8 cellular contexts compared by ENCODE assay signal in the genomic region with DNA sequence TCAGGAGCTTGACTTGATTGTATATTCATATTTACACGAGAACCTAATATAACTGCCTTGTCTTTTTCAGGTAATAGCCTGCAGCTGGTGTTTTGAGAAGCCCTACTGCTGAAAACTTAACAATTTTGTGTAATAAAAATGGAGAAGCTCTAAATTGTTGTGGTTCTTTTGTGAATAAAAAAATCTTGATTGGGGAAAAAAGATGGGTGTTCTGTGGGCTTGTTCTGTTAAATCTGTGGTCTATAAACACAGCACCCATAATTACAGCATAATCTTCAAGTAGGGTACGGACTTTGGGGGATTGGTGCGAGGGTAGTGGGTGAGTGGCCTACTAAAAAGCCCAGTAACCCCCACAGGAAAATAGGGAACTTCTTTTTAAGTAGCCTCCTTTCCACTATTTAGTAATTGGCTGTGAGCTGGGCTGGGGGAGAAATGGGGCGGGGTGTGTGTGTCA. TPM values are rescaled to one million over a fixed set of nuclear protein-coding genes. Genes with fewer than 3 reads are reported as not detected.
DNase-seq lines count a peak whose midpoint lies in the region; ATAC-seq, FAIRE-seq and TF ChIP-seq lines count a peak whose summit lies in the region.

No MANE protein-coding gene starts in this region.

- H3K27me3 ChIP-seq in H1 (replicated peaks in 1 of 4; ENCODE audit: control insufficient read depth in 3 of 4, extremely low read depth in 1 of 4, insufficient read depth in 3 of 4, low read length in 3 of 4), result no peaks in the 10 kb centered on the region
- no peaks in the 10 kb centered on the region for H3K27me3 ChIP-seq in rectal smooth muscle tissue (ENCODE audit: control insufficient read depth, insufficient read depth, low read length)

- H2AFZ ChIP-seq in H1 (ENCODE audit: low read length), result no peak overlapping the region

- H3K36me3 ChIP-seq in H1 (ENCODE audit: control insufficient read depth in 2 of 4, insufficient read depth in 4 of 4, low read length in 3 of 4), result peaks cover 39 to 54% (median 47%) of the 10 kb centered on the region in 4 experiments
- peaks cover 40% of the 10 kb centered on the region for H3K36me3 ChIP-seq in rectal smooth muscle tissue (ENCODE audit: control insufficient read depth, insufficient read depth, low read length)

- CTCF ChIA-PET in H1 (lab: Charles Lee; ENCODE audit: partially characterized antibody), result interaction anchor here (1.0 to 29.0 kb wide), 8 partner anchors 12 to 139 kb away, joined by 3 to 809 read pairs (median 4); a partner anchor contains a TSS

- H2AK5ac ChIP-seq in H1 (ENCODE audit: low read depth, low read length), result no peak overlapping the region

- no peak overlapping the region for H2BK5ac ChIP-seq in H1 (ENCODE audit: low read depth, low read length)

- H2BK20ac ChIP-seq in H1 (ENCODE audit: low read length), result no peak overlapping the region

- 90% methylated on average over 4 of the region's 4 CpGs; no CpG with 5 or more reads in 1 of the 2 experiments for WGBS in H1 (ENCODE audit: extremely low coverage in 1 of 2, insufficient coverage in 1 of 2, insufficient read length in 1 of 2, insufficient replicate concordance in 2 of 2, low coverage in 1 of 2, low lambda C conversion rate in 2 of 2, missing lambda C conversion rate in 1 of 2), 2 experiments

- no peak for TF ChIP-seq POLR2A in NB4 (IDR thresholded peaks at IDR 0.05; ENCODE audit: extremely low read depth, insufficient read length)
- no peak for TF ChIP-seq POLR2A in H1 (IDR thresholded peaks at IDR 0.05; ENCODE audit: control extremely low read depth in 1 of 2, low read depth in 2 of 2, low read length in 2 of 2)

- H3K79me1 ChIP-seq in H1 (ENCODE audit: low read depth, low read length), result no peaks in the 10 kb centered on the region

- no peak for FAIRE-seq in H1 (lab: Jason Lieb, UNC)

- no peak for TF ChIP-seq CTCF in NB4 (IDR thresholded peaks at IDR 0.05; ENCODE audit: low read depth, low read length)
- TF ChIP-seq CTCF in H1 (IDR thresholded peaks at IDR 0.05; ENCODE audit: control extremely low read depth in 1 of 3, insufficient read depth in 1 of 3, low read depth in 1 of 3, low read length in 3 of 3), result no peak

- H3K27ac ChIP-seq in H1 (ENCODE audit: low read depth, low read length), result no peak overlapping the region
- H3K27ac ChIP-seq in rectal smooth muscle tissue (ENCODE audit: low read depth, low read length), result peak overlapping the region; percentile 100

- H3K9me3 ChIP-seq in H1 (ENCODE audit: insufficient read depth in 2 of 2, low read depth in 1 of 2, low read length in 1 of 2), result no peaks in the 10 kb centered on the region

- H2BK120ac ChIP-seq in H1 (replicated peaks; ENCODE audit: low read depth, low read length), result no peak overlapping the region

- ATAC-seq in GM18520 (IDR thresholded peaks at IDR 0.05; ENCODE audit: unreplicated experiment) (peak; percentile 1), GM18519 (IDR thresholded peaks at IDR 0.05; ENCODE audit: low FRiP score, unreplicated experiment) (no peak), GM19455 (IDR thresholded peaks at IDR 0.05; ENCODE audit: unreplicated experiment) (no peak)

- no peak overlapping the region for H3K14ac ChIP-seq in H1 (ENCODE audit: insufficient read length)

- H4K8ac ChIP-seq in H1 (ENCODE audit: extremely low read depth, insufficient read depth, low read length), result no peak overlapping the region

- H3K4me2 ChIP-seq in H1 (ENCODE audit: insufficient read depth in 1 of 2, low read depth in 2 of 2, low read length in 2 of 2), result peak overlapping the region in 1 of 2 experiments; percentile 12; a peak in 1 of 4 replicates

- peaks cover 0 to 7% (median 3%) of the 10 kb centered on the region in 4 experiments; a peak in 4 of 7 replicates for H3K4me1 ChIP-seq in H1 (replicated peaks in 1 of 4; ENCODE audit: control insufficient read depth in 3 of 4, insufficient read depth in 4 of 4, low read length in 3 of 4)
- H3K4me1 ChIP-seq in rectal smooth muscle tissue (ENCODE audit: control insufficient read depth, insufficient read depth, low read length), result peaks cover 27% of the 10 kb centered on the region

- peaks cover 35 to 51% of the 10 kb centered on the region in 2 experiments for H3K79me2 ChIP-seq in H1 (ENCODE audit: control insufficient read depth in 1 of 2, insufficient read depth in 2 of 2, low read length in 2 of 2)

- no peak overlapping the region for H3K4ac ChIP-seq in H1 (replicated peaks; ENCODE audit: insufficient read length, low read depth, low read length)

- peak overlapping the region; percentile 87 for H3K4me3 ChIP-seq in NB4 (ENCODE audit: low read depth, low read length)
- peak overlapping the region in 2 of 4 experiments; percentile 97 to 100; a peak in 2 of 8 replicates for H3K4me3 ChIP-seq in H1 (ENCODE audit: extremely low read depth in 1 of 4, insufficient read depth in 2 of 4, low read depth in 3 of 4, low read length in 4 of 4)
- H3K4me3 ChIP-seq in rectal smooth muscle tissue (ENCODE audit: low read length), result peak overlapping the region; percentile 100

- H3K9ac ChIP-seq in H1 (replicated peaks in 1 of 4; ENCODE audit: extremely low read depth in 1 of 4, low read depth in 3 of 4, low read length in 3 of 4) (no peak overlapping the region), rectal smooth muscle tissue (ENCODE audit: low read length) (no peak overlapping the region)

- H4K91ac ChIP-seq in H1 (replicated peaks; ENCODE audit: insufficient read length, low read length), result no peak overlapping the region

- DNase-seq in NB4 (ENCODE audit: low read depth) (peak; percentile 75), H1 (ENCODE audit: low read depth in 1 of 2, low spot score in 2 of 2) (no peak), iPS-NIHi7 (ENCODE audit: extremely low spot score) (no peak), NCI-H2029 (lab: John Stamatoyannopoulos, UW) (no peak)

- no peak overlapping the region for H3K23ac ChIP-seq in H1 (ENCODE audit: insufficient read length)

- H3K56ac ChIP-seq in H1 (replicated peaks; ENCODE audit: insufficient read length, low read depth, low read length), result no peak overlapping the region

- H2BK15ac ChIP-seq in H1 (ENCODE audit: low read length), result no peak overlapping the region

- POLR2A ChIA-PET in H1 (lab: Charles Lee; ENCODE audit: partially characterized antibody), result interaction anchor here (0.6 to 29.8 kb wide), 30 partner anchors 2 to 450 kb away, joined by 3 to 1569 read pairs (median 8); a partner anchor contains a TSS

- no peaks in the 10 kb centered on the region; the same call in 1 of the 2 replicates for H3K23me2 ChIP-seq in H1 (ENCODE audit: low read depth, low read length)

- no peak overlapping the region for H3K18ac ChIP-seq in H1 (ENCODE audit: extremely low read depth, low read length)

- no peak for TF ChIP-seq EP300 in H1 (IDR thresholded peaks at IDR 0.05; ENCODE audit: borderline replicate concordance in 1 of 2, low read depth in 2 of 2, low read length in 2 of 2)

- H2BK12ac ChIP-seq in H1 (ENCODE audit: low read depth, low read length), result no peak overlapping the region

- H4K20me1 ChIP-seq in H1 (replicated peaks in 1 of 2; ENCODE audit: control insufficient read depth in 1 of 2, insufficient read depth in 2 of 2, low read length in 2 of 2), result peaks cover 36 to 41% of the 10 kb centered on the region in 2 experiments

- TF ChIP-seq RAD21 in H1 (IDR thresholded peaks at IDR 0.05 in 1 of 2, conservative IDR thresholded peaks at IDR 0.05 in 1 of 2; ENCODE audit: low read depth in 2 of 2, low read length in 2 of 2), result no peak

- H4K5ac ChIP-seq in H1 (ENCODE audit: insufficient read length, low read depth, low read length), result no peak overlapping the region

TF ChIP-seq in H1, 55 proteins besides CTCF, POLR2A, EP300 and RAD21:
- TF ChIP-seq FOSL1 (IDR thresholded peaks at IDR 0.05; ENCODE audit: insufficient read depth, low read depth, low read length) (no peak), POLR2AphosphoS5 (IDR thresholded peaks at IDR 0.05; ENCODE audit: low read depth, low read length) (0 out of 2 replicates have a peak, but pooled peaks have one; percentile 11), HDAC2 (IDR thresholded peaks at IDR 0.05; ENCODE audit: borderline replicate concordance in 1 of 2, low read depth in 2 of 2, low read length in 2 of 2) (no peak), TAF7 (optimal IDR thresholded peaks at IDR 0.05; ENCODE audit: borderline replicate concordance, low read depth, low read length) (no peak), BCL11A (IDR thresholded peaks at IDR 0.05; ENCODE audit: low read depth in 2 of 2, low read length in 2 of 2) (peak in 1 of 2 experiments; percentile 10), CBX8 (IDR thresholded peaks at IDR 0.05; ENCODE audit: borderline replicate concordance, low read depth, low read length) (no peak)

RNA-seq across cellular contexts. Expression of a gene that starts 7.5 kb away (rescaled TPM):
- total RNA-seq in H1 (2021; fragmentation: NEBNext Ultra II Directional; extraction: Animal tissue kit (Norgen Biotek cat#: 25700)), result 911 and 984 TPM in 2 replicates
- polyA plus RNA-seq in H1 (2011; rRNA removed), result 115 and 138 TPM in 2 replicates
- polyA plus RNA-seq in H1 (2011; cell fraction: cytosol; rRNA removed), result 212 TPM
- polyA plus RNA-seq in H1 (2011; cell fraction: nucleus; rRNA removed), result 619 TPM
- 175 to 282 TPM (median 222 TPM) in 4 replicates for polyA plus RNA-seq in H1 (2012, experiment 1 of 2)
- polyA plus RNA-seq in H1 (2012, experiment 2 of 2), result 15.8 TPM
- polyA plus RNA-seq in H1 (2013, experiment 1 of 2), result 300 TPM
- polyA plus RNA-seq in H1 (2013, experiment 2 of 2), result 230 TPM
- polyA minus RNA-seq in H1 (2011; rRNA and poly(A)+ RNA removed), result 1,379 and 1,792 TPM in 2 replicates
- 1,548 TPM for polyA minus RNA-seq in H1 (2011; cell fraction: cytosol; rRNA and poly(A)+ RNA removed)
- 4,417 TPM for polyA minus RNA-seq in H1 (2011; cell fraction: nucleus; rRNA and poly(A)+ RNA removed)

RNA-seq across cellular contexts. Expression of a gene that starts 18.5 kb away (rescaled TPM):
- total RNA-seq in H1 (2021; fragmentation: NEBNext Ultra II Directional; extraction: Animal tissue kit (Norgen Biotek cat#: 25700)), result 59.4 and 59.8 TPM in 2 replicates
- 77.7 and 111 TPM in 2 replicates for polyA plus RNA-seq in H1 (2011; rRNA removed)
- polyA plus RNA-seq in H1 (2011; cell fraction: cytosol; rRNA removed), result 81.5 TPM
- polyA plus RNA-seq in H1 (2011; cell fraction: nucleus; rRNA removed), result 125 TPM
- polyA plus RNA-seq in H1 (2012, experiment 1 of 2), result 25.2 to 54.4 TPM (median 48.4 TPM) in 4 replicates
- polyA plus RNA-seq in H1 (2012, experiment 2 of 2), result 47.9 TPM
- polyA plus RNA-seq in H1 (2013, experiment 1 of 2), result 44.5 TPM
- polyA plus RNA-seq in H1 (2013, experiment 2 of 2), result 50.1 TPM
- 40.4 and 48.7 TPM in 2 replicates for polyA minus RNA-seq in H1 (2011; rRNA and poly(A)+ RNA removed)
- polyA minus RNA-seq in H1 (2011; cell fraction: cytosol; rRNA and poly(A)+ RNA removed), result 40.9 TPM
- polyA minus RNA-seq in H1 (2011; cell fraction: nucleus; rRNA and poly(A)+ RNA removed), result 32.2 TPM

RNA-seq across cellular contexts. Expression of a gene that starts 51.8 kb away (rescaled TPM):
- 12.8 and 15.3 TPM in 2 replicates for total RNA-seq in H1 (2021; fragmentation: NEBNext Ultra II Directional; extraction: Animal tissue kit (Norgen Biotek cat#: 25700))
- 17.8 and 25.2 TPM in 2 replicates for polyA plus RNA-seq in H1 (2011; rRNA removed)
- 16.0 TPM for polyA plus RNA-seq in H1 (2011; cell fraction: cytosol; rRNA removed)
- polyA plus RNA-seq in H1 (2011; cell fraction: nucleus; rRNA removed), result 71.4 TPM
- 7.7 to 16.8 TPM (median 14.8 TPM) in 4 replicates for polyA plus RNA-seq in H1 (2012, experiment 1 of 2)
- polyA plus RNA-seq in H1 (2012, experiment 2 of 2), result 7.9 TPM
- 19.0 TPM for polyA plus RNA-seq in H1 (2013, experiment 1 of 2)
- 16.9 TPM for polyA plus RNA-seq in H1 (2013, experiment 2 of 2)
- polyA minus RNA-seq in H1 (2011; rRNA and poly(A)+ RNA removed), result 2.7 and 4.8 TPM in 2 replicates
- polyA minus RNA-seq in H1 (2011; cell fraction: cytosol; rRNA and poly(A)+ RNA removed), result 10.1 TPM
- 15.4 TPM for polyA minus RNA-seq in H1 (2011; cell fraction: nucleus; rRNA and poly(A)+ RNA removed)
